In genomic region chr3:141124715-141125114, GRCh38 we compare ENCODE assay signal across 20 cellular contexts.
"Had no signal": no experiment of that assay in that cellular context is flagged by ENCODE, and none has a peak within 500 bp of the region (broad histone marks: within the 10 kb centered on the region; RNA-seq: fewer than 3 reads in every experiment).

No MANE protein-coding gene starts in this region.

- H3K4me3 Mint-ChIP-seq: naive thymus-derived CD4-positive, alpha-beta T cell; natural killer cell treated with Interleukin-12 subunit alpha and Interleukin-12 subunit beta and Interleukin-15 and Interleukin-18, amount 100 ng/mL, for 72 hours; stimulated activated naive B cell treated with anti-CD40 and anti-IgM and Interleukin-4, amounts not matched to agents 10 μg/mL and 1 μg/mL and 100 μg/mL, for 72 hours had no signal

- H3K27ac Mint-ChIP-seq: naive thymus-derived CD4-positive, alpha-beta T cell; natural killer cell treated with Interleukin-12 subunit alpha and Interleukin-12 subunit beta and Interleukin-15 and Interleukin-18, amount 100 ng/mL, for 72 hours; progenitor cell of endocrine pancreas; stimulated activated naive B cell treated with anti-CD40 and anti-IgM and Interleukin-4, amounts not matched to agents 10 μg/mL and 1 μg/mL and 100 μg/mL, for 72 hours had no signal

- ATAC-seq: mucosa of descending colon; naive thymus-derived CD4-positive, alpha-beta T cell; natural killer cell treated with Interleukin-12 subunit alpha and Interleukin-12 subunit beta and Interleukin-15 and Interleukin-18, amount 100 ng/mL, for 72 hours; stimulated activated naive B cell treated with anti-CD40 and anti-IgM and Interleukin-4, amounts not matched to agents 10 μg/mL and 1 μg/mL and 100 μg/mL, for 72 hours; stimulated activated naive CD8-positive, alpha-beta T cell treated with anti-CD3 and anti-CD28 coated beads, Interleukin-15, Interleukin-2, amounts not matched to agents 100 U/mL and 50 U/mL, for 24 hours had no signal

- FAIRE-seq: kidney had no signal

- DNase-seq: hippocampal formation; kidney; left ventricle myocardium inferior; mesendoderm; midbrain; mucosa of descending colon; naive thymus-derived CD4-positive, alpha-beta T cell; occipital lobe; ovary; stimulated activated CD4-positive, alpha-beta T cell treated with anti-CD3 and anti-CD28 coated beads, Interleukin-2, amount 100 ng/mL, for 24 hours; stimulated activated CD4-positive, alpha-beta T cell treated with anti-CD3 and anti-CD28 coated beads, Interleukin-4, amount 100 ng/mL, for 1 hour; stimulated activated naive B cell treated with anti-CD40 and anti-IgM and Interleukin-4, amounts not matched to agents 10 μg/mL and 1 μg/mL and 100 μg/mL, for 72 hours; stimulated activated naive CD8-positive, alpha-beta T cell treated with anti-CD3 and anti-CD28 coated beads, Interleukin-15, Interleukin-2, amounts not matched to agents 100 U/mL and 50 U/mL, for 24 hours; stomach; testis; thyroid gland; transverse colon; upper lobe of left lung had no signal

- H3K9me3 Mint-ChIP-seq: natural killer cell treated with Interleukin-12 subunit alpha and Interleukin-12 subunit beta and Interleukin-15 and Interleukin-18, amount 100 ng/mL, for 72 hours; stimulated activated naive B cell treated with anti-CD40 and anti-IgM and Interleukin-4, amounts not matched to agents 10 μg/mL and 1 μg/mL and 100 μg/mL, for 72 hours had no signal

- H3K4me1 Mint-ChIP-seq: naive thymus-derived CD4-positive, alpha-beta T cell; stimulated activated naive B cell treated with anti-CD40 and anti-IgM and Interleukin-4, amounts not matched to agents 10 μg/mL and 1 μg/mL and 100 μg/mL, for 72 hours had no signal

- H3K27me3 Mint-ChIP-seq: progenitor cell of endocrine pancreas had no signal

- H3K36me3 Mint-ChIP-seq: natural killer cell treated with Interleukin-12 subunit alpha and Interleukin-12 subunit beta and Interleukin-15 and Interleukin-18, amount 100 ng/mL, for 72 hours; stimulated activated naive B cell treated with anti-CD40 and anti-IgM and Interleukin-4, amounts not matched to agents 10 μg/mL and 1 μg/mL and 100 μg/mL, for 72 hours had no signal
